Comparison of ENCODE assay signal across 12 cellular contexts in genomic region chr2:71933467-71934319, GRCh38.
DNase-seq lines count a peak whose midpoint lies in the region; ATAC-seq and TF ChIP-seq lines count a peak whose summit lies in the region.
"Had no signal": no experiment of that assay in that cellular context is flagged by ENCODE, and none has a peak within 500 bp of the region (broad histone marks: within the 10 kb centered on the region; RNA-seq: fewer than 3 reads in every experiment).

No MANE protein-coding gene starts in this region.

- TF ChIP-seq POLR2A in sigmoid colon (IDR thresholded peaks at IDR 0.05) = no peak

- no peaks in the 10 kb centered on the region for H3K9me3 ChIP-seq in subcutaneous abdominal adipose tissue (ENCODE audit: control insufficient read depth in 5 of 5, low read length in 5 of 5)
- H3K9me3 ChIP-seq in sigmoid colon = no peaks in the 10 kb centered on the region
- H3K9me3 ChIP-seq: lower lobe of right lung had no signal

- H3K27me3 ChIP-seq in subcutaneous abdominal adipose tissue (ENCODE audit: control insufficient read depth in 5 of 5, insufficient read depth in 4 of 5, low read length in 5 of 5) (no peaks in the 10 kb centered on the region), sigmoid colon (no peaks in the 10 kb centered on the region)

- H3K4me1 ChIP-seq in subcutaneous abdominal adipose tissue (ENCODE audit: control insufficient read depth in 5 of 5, insufficient read depth in 5 of 5, low read length in 5 of 5) (peaks cover 11 to 33% (median 30%) of the 10 kb centered on the region in 5 donors), sigmoid colon (peaks cover 0 to 35% (median 21%) of the 10 kb centered on the region in 4 donors)

- peak overlapping the region in 1 of 5 donors; percentile 4 for H3K9ac ChIP-seq in subcutaneous abdominal adipose tissue (ENCODE audit: low read length in 5 of 5)

- H3K36me3 ChIP-seq in subcutaneous abdominal adipose tissue (ENCODE audit: control insufficient read depth in 5 of 5, insufficient read depth in 5 of 5, low read length in 5 of 5) = no peaks in the 10 kb centered on the region
- H3K36me3 ChIP-seq in sigmoid colon = no peaks in the 10 kb centered on the region
- H3K36me3 ChIP-seq: lower lobe of right lung had no signal

- peak; percentile 37 for DNase-seq in activated CD8-positive, alpha-beta memory T cell treated with anti-CD3 and anti-CD28 coated beads for 24 hours
- no peak for DNase-seq in activated CD8-positive, alpha-beta memory T cell treated with anti-CD3 and anti-CD28 coated beads, Interleukin-2, amount 50 U/mL, for 48 hours
- DNase-seq in NCI-H526 (lab: John Stamatoyannopoulos, UW) = peak; percentile 31 to 55
- peak; percentile 66 for DNase-seq in fibroblast of the aortic adventitia (ENCODE audit: low read depth)
- no peak for DNase-seq in sigmoid colon
- DNase-seq in stimulated activated CD4-positive, alpha-beta T cell treated with anti-CD3 and anti-CD28 coated beads, Interleukin-4, amount 100 ng/mL, for 4 hours = no peak
- DNase-seq: activated CD4-positive, alpha-beta T cell treated with anti-CD3 and anti-CD28 coated beads, Interleukin-2, amount 50 U/mL, for 1 hour; lower lobe of right lung; NCI-H774; stimulated activated CD4-positive, alpha-beta T cell treated with anti-CD3 and anti-CD28 coated beads, Interleukin-4, amount 100 ng/mL, for 24 hours had no signal

- H3K4me3 ChIP-seq in fibroblast of the aortic adventitia (ENCODE audit: low read depth, low read length) (no peak overlapping the region), subcutaneous abdominal adipose tissue (ENCODE audit: low read depth in 1 of 5, low read length in 5 of 5) (no peak overlapping the region), sigmoid colon (no peak overlapping the region)
- H3K4me3 ChIP-seq: lower lobe of right lung had no signal

- TF ChIP-seq EP300 in sigmoid colon (IDR thresholded peaks at IDR 0.05) = no peak

- WGBS in sigmoid colon, 2 donors = 74 to 77% methylated on average over 8 of the region's 8 CpGs

- TF ChIP-seq CTCF in fibroblast of the aortic adventitia (IDR thresholded peaks at IDR 0.05; ENCODE audit: insufficient read depth, low read length) (peak; percentile 46), sigmoid colon (IDR thresholded peaks at IDR 0.05) (no peak)

- intact Hi-C loops in sigmoid colon (cut with DNase I) = no loop called here

- H3K27ac ChIP-seq in subcutaneous abdominal adipose tissue (ENCODE audit: low read depth, low read length) (peak overlapping the region; percentile 62), sigmoid colon (peak overlapping the region in 1 of 4 donors; percentile 28)

- ATAC-seq in GM18870 (IDR thresholded peaks at IDR 0.05; ENCODE audit: unreplicated experiment) = no peak

Comparison
In these comparisons a context has a peak if more than half of its experiments do, and no peak if none do; other contexts are left out.
1. DNase-seq: peak in activated CD8-positive, alpha-beta memory T cell treated with anti-CD3 and anti-CD28 coated beads for 24 hours (single experiment), NCI-H526 (2 of 2) and fibroblast of the aortic adventitia (single experiment); none in activated CD8-positive, alpha-beta memory T cell treated with anti-CD3 and anti-CD28 coated beads, Interleukin-2, amount 50 U/mL, for 48 hours (single experiment), sigmoid colon (single experiment) and stimulated activated CD4-positive, alpha-beta T cell treated with anti-CD3 and anti-CD28 coated beads, Interleukin-4, amount 100 ng/mL, for 4 hours (0 of 2).